ENCODE assay signal across 1 cellular context in genomic region chr5:16453609-16454008, GRCh38.
TF ChIP-seq lines count a peak whose summit lies in the region.

No MANE protein-coding gene starts in this region.

TF ChIP-seq in WTC11, 78 proteins besides CTCF, POLR2A, EP300 and RAD21 (continued from another document):
- TF ChIP-seq E2F1 (CRISPR knock-in tag; IDR thresholded peaks at IDR 0.05) (no peak), NFATC4 (CRISPR knock-in tag; IDR thresholded peaks at IDR 0.05) (no peak), ZNF121 (CRISPR knock-in tag; IDR thresholded peaks at IDR 0.05) (no peak)
- TF ChIP-seq, protein P1, sequence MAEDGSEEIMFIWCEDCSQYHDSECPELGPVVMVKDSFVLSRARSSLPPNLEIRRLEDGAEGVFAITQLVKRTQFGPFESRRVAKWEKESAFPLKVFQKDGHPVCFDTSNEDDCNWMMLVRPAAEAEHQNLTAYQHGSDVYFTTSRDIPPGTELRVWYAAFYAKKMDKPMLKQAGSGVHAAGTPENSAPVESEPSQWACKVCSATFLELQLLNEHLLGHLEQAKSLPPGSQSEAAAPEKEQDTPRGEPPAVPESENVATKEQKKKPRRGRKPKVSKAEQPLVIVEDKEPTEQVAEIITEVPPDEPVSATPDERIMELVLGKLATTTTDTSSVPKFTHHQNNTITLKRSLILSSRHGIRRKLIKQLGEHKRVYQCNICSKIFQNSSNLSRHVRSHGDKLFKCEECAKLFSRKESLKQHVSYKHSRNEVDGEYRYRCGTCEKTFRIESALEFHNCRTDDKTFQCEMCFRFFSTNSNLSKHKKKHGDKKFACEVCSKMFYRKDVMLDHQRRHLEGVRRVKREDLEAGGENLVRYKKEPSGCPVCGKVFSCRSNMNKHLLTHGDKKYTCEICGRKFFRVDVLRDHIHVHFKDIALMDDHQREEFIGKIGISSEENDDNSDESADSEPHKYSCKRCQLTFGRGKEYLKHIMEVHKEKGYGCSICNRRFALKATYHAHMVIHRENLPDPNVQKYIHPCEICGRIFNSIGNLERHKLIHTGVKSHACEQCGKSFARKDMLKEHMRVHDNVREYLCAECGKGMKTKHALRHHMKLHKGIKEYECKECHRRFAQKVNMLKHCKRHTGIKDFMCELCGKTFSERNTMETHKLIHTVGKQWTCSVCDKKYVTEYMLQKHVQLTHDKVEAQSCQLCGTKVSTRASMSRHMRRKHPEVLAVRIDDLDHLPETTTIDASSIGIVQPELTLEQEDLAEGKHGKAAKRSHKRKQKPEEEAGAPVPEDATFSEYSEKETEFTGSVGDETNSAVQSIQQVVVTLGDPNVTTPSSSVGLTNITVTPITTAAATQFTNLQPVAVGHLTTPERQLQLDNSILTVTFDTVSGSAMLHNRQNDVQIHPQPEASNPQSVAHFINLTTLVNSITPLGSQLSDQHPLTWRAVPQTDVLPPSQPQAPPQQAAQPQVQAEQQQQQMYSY (CRISPR knock-in tag; IDR thresholded peaks at IDR 0.05): no peak
- TF ChIP-seq, protein P2, sequence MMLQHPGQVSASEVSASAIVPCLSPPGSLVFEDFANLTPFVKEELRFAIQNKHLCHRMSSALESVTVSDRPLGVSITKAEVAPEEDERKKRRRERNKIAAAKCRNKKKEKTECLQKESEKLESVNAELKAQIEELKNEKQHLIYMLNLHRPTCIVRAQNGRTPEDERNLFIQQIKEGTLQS (CRISPR knock-in tag; conservative IDR thresholded peaks at IDR 0.05): no peak
TF ChIP-seq in WTC11: peak in this region for 0.
